ENCODE assay signal across 18 cellular contexts in genomic region chr17:54771409-54771808, GRCh38.
A peak's percentile ranks its signal among the peaks of the same experiment; 100 is the strongest.
DNase-seq lines count a peak whose midpoint lies in the region; ATAC-seq, FAIRE-seq and TF ChIP-seq lines count a peak whose summit lies in the region.
"Had no signal": no experiment of that assay in that cellular context is flagged by ENCODE, and none has a peak within 500 bp of the region (broad histone marks: within the 10 kb centered on the region; RNA-seq: fewer than 3 reads in every experiment).

No MANE protein-coding gene starts in this region.

- TF ChIP-seq POLR2A in A549 (IDR thresholded peaks at IDR 0.05; ENCODE audit: low read length) (no peak), adrenal gland (IDR thresholded peaks at IDR 0.05) (no peak)

- no peak for ATAC-seq in A549
- ATAC-seq in GM21528 (IDR thresholded peaks at IDR 0.05; ENCODE audit: low FRiP score, unreplicated experiment): no peak
- ATAC-seq: GM12878 had no signal

- no peak for FAIRE-seq in A549 (lab: Jason Lieb, UNC)
- FAIRE-seq: GM12878, GM19239, H54 had no signal

- WGBS in A549 (ENCODE audit: missing lambda C conversion rate): 8% methylated on average over 1 of the region's 1 CpG
- WGBS in adrenal gland, 4 donors: 44 to 59% (median 50%) methylated on average over 1 of the region's 1 CpG

- TF ChIP-seq CTCF in A549 (IDR thresholded peaks at IDR 0.05) (no peak), adrenal gland (IDR thresholded peaks at IDR 0.05) (no peak)

- no peak for DNase-seq in A549 (ENCODE audit: low read depth in 1 of 2, low spot score in 1 of 2)
- peak; percentile 1 for DNase-seq in HT1080 (ENCODE audit: low read depth)
- DNase-seq in astrocyte of the hippocampus (ENCODE audit: low read depth, low spot score): peak; percentile 7
- DNase-seq in left kidney (ENCODE audit: low read depth, low spot score): peak; percentile 5
- no peak for DNase-seq in NCI-H2081 (lab: John Stamatoyannopoulos, UW)
- DNase-seq in SJCRH30: no peak
- no peak for DNase-seq in adrenal gland
- DNase-seq: AML-193, DMS79, NCI-H1436 treated with DMSO at 0.1 percent for 48 hours, NCI-H2227 treated with DMSO at 0.1 percent for 48 hours, NCI-H524 treated with DMSO at 0.1 percent for 48 hours had no signal

- H3K27ac ChIP-seq in A549 (peak overlapping the region in 1 of 2 experiments; percentile 47; a peak in 3 of 6 replicates), SJCRH30 (no peak overlapping the region), adrenal gland (no peak overlapping the region)
- H3K27ac ChIP-seq: SK-N-MC had no signal

- TF ChIP-seq RAD21 in A549 (conservative IDR thresholded peaks at IDR 0.05 in 1 of 2, IDR thresholded peaks at IDR 0.05 in 1 of 2): no peak

- intact Hi-C loops in adrenal gland (cut with DNase I): no loop called here

- POLR2A ChIA-PET in A549 (lab: Yijun Ruan, JAX): no interaction called here

- TF ChIP-seq EP300 in A549 (IDR thresholded peaks at IDR 0.05): no peak

- peak overlapping the region; percentile 12; the same call in 1 of the 3 replicates for H3K4me2 ChIP-seq in A549

- H3K27me3 ChIP-seq in SJCRH30: no peaks in the 10 kb centered on the region
- H3K27me3 ChIP-seq in adrenal gland: no peaks in the 10 kb centered on the region

- H3K36me3 ChIP-seq in SJCRH30: no peaks in the 10 kb centered on the region
- no peaks in the 10 kb centered on the region for H3K36me3 ChIP-seq in adrenal gland (replicated peaks in 1 of 2)

- CTCF ChIA-PET in A549 (lab: Yijun Ruan, JAX): no interaction called here

- H3K4me3 ChIP-seq in A549 (no peak overlapping the region), SJCRH30 (no peak overlapping the region), adrenal gland (no peak overlapping the region)
- H3K4me3 ChIP-seq: GM12878, SK-N-MC had no signal

- H3K9me3 ChIP-seq in A549 (no peaks in the 10 kb centered on the region), SJCRH30 (replicated peaks) (no peaks in the 10 kb centered on the region), adrenal gland (replicated peaks in 1 of 3) (no peaks in the 10 kb centered on the region)
- H3K9me3 ChIP-seq: Caco-2 had no signal

- H3K4me1 ChIP-seq in A549 (peaks cover 9% of the 10 kb centered on the region; the same call in 2 of the 3 replicates), SJCRH30 (peaks cover 11% of the 10 kb centered on the region; the same call in 1 of the 2 replicates), adrenal gland (replicated peaks in 1 of 2) (no peaks in the 10 kb centered on the region)

TF ChIP-seq in A549, 52 proteins besides CTCF, POLR2A, EP300 and RAD21:
- TF ChIP-seq EHMT2 (IDR thresholded peaks at IDR 0.05; ENCODE audit: low read depth): no peak
- TF ChIP-seq NFE2L2 (conservative IDR thresholded peaks at IDR 0.05; ENCODE audit: low read length): peak; percentile 40; the same call in 1 of the 2 replicates
- peak; percentile 64 for TF ChIP-seq MAFK (IDR thresholded peaks at IDR 0.05; ENCODE audit: partially characterized antibody)
- TF ChIP-seq POLR2AphosphoS2 (conservative IDR thresholded peaks at IDR 0.05; ENCODE audit: low read length): no peak

Comparison
In these comparisons a context has a peak if more than half of its experiments do, and no peak if none do; other contexts are left out.
1. DNase-seq: peak in HT1080 (single experiment), astrocyte of the hippocampus (single experiment) and left kidney (single experiment); none in A549 (0 of 2), NCI-H2081 (0 of 2), SJCRH30 (0 of 2) and adrenal gland (0 of 7).